In the genomic region with DNA sequence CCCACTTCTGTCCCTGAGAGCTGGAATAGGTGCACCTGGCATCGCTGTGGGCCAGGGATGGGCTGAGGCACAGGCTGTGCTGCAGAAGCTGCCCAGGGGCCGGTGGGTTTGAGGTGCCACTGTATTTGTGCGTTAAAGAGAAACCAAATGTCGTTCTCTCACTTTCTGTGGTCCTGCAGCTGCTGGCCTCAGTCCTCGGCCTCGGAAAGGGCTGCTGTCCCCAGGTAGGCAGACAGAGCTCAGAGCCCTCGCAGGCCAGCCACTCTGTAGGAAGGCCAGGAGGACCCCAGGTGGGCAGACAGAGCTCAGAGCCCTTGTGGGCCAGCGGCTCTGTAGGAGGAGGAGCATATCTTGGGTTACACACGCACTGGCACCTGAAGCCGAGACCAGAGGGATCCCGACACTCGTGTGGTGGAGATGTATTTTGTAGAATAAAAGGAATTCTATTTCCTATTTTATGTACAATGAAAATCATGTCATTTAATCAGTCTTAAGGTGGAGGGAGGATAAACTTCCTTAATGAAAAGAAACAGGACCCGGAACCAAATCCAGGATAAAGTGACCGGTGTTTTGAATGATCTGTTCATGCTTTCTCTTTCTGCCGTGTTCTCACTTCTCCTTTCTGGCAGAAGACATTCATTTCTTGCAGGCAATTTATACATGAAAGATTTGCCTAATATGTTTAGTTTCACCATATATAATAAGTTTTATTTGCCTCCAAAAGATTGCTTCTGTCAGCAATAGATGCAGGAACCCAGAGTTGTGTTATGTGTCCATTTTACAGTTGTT, we compare ENCODE assay signal across 2 cellular contexts.
TF ChIP-seq lines count a peak whose summit lies in the region.

No MANE protein-coding gene starts in this region.

TF ChIP-seq in IMR-90, 13 proteins besides CTCF, POLR2A, EP300 and RAD21:
- TF ChIP-seq MXI1 (IDR thresholded peaks at IDR 0.05; ENCODE audit: borderline replicate concordance, low read depth, low read length) (no peak), MAFK (IDR thresholded peaks at IDR 0.05; ENCODE audit: low read depth, low read length) (peak; percentile 27; the same call in 1 of the 2 replicates)

TF ChIP-seq in H1, 55 proteins besides CTCF, POLR2A, EP300 and RAD21:
- no peak for TF ChIP-seq CTBP2 (IDR thresholded peaks at IDR 0.05; ENCODE audit: borderline replicate concordance, insufficient read depth, insufficient read length, low read length)
- no peak for TF ChIP-seq KDM5A (IDR thresholded peaks at IDR 0.05; ENCODE audit: low read length)
- TF ChIP-seq TCF12 (IDR thresholded peaks at IDR 0.05; ENCODE audit: low read depth, low read length): no peak
- TF ChIP-seq SIRT6 (IDR thresholded peaks at IDR 0.05; ENCODE audit: low read length): no peak
- TF ChIP-seq, protein P1, sequence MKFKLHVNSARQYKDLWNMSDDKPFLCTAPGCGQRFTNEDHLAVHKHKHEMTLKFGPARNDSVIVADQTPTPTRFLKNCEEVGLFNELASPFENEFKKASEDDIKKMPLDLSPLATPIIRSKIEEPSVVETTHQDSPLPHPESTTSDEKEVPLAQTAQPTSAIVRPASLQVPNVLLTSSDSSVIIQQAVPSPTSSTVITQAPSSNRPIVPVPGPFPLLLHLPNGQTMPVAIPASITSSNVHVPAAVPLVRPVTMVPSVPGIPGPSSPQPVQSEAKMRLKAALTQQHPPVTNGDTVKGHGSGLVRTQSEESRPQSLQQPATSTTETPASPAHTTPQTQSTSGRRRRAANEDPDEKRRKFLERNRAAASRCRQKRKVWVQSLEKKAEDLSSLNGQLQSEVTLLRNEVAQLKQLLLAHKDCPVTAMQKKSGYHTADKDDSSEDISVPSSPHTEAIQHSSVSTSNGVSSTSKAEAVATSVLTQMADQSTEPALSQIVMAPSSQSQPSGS (IDR thresholded peaks at IDR 0.05; ENCODE audit: low read length): no peak
- TF ChIP-seq JUN (IDR thresholded peaks at IDR 0.05; ENCODE audit: low read depth, low read length): no peak
- TF ChIP-seq, protein P2, sequence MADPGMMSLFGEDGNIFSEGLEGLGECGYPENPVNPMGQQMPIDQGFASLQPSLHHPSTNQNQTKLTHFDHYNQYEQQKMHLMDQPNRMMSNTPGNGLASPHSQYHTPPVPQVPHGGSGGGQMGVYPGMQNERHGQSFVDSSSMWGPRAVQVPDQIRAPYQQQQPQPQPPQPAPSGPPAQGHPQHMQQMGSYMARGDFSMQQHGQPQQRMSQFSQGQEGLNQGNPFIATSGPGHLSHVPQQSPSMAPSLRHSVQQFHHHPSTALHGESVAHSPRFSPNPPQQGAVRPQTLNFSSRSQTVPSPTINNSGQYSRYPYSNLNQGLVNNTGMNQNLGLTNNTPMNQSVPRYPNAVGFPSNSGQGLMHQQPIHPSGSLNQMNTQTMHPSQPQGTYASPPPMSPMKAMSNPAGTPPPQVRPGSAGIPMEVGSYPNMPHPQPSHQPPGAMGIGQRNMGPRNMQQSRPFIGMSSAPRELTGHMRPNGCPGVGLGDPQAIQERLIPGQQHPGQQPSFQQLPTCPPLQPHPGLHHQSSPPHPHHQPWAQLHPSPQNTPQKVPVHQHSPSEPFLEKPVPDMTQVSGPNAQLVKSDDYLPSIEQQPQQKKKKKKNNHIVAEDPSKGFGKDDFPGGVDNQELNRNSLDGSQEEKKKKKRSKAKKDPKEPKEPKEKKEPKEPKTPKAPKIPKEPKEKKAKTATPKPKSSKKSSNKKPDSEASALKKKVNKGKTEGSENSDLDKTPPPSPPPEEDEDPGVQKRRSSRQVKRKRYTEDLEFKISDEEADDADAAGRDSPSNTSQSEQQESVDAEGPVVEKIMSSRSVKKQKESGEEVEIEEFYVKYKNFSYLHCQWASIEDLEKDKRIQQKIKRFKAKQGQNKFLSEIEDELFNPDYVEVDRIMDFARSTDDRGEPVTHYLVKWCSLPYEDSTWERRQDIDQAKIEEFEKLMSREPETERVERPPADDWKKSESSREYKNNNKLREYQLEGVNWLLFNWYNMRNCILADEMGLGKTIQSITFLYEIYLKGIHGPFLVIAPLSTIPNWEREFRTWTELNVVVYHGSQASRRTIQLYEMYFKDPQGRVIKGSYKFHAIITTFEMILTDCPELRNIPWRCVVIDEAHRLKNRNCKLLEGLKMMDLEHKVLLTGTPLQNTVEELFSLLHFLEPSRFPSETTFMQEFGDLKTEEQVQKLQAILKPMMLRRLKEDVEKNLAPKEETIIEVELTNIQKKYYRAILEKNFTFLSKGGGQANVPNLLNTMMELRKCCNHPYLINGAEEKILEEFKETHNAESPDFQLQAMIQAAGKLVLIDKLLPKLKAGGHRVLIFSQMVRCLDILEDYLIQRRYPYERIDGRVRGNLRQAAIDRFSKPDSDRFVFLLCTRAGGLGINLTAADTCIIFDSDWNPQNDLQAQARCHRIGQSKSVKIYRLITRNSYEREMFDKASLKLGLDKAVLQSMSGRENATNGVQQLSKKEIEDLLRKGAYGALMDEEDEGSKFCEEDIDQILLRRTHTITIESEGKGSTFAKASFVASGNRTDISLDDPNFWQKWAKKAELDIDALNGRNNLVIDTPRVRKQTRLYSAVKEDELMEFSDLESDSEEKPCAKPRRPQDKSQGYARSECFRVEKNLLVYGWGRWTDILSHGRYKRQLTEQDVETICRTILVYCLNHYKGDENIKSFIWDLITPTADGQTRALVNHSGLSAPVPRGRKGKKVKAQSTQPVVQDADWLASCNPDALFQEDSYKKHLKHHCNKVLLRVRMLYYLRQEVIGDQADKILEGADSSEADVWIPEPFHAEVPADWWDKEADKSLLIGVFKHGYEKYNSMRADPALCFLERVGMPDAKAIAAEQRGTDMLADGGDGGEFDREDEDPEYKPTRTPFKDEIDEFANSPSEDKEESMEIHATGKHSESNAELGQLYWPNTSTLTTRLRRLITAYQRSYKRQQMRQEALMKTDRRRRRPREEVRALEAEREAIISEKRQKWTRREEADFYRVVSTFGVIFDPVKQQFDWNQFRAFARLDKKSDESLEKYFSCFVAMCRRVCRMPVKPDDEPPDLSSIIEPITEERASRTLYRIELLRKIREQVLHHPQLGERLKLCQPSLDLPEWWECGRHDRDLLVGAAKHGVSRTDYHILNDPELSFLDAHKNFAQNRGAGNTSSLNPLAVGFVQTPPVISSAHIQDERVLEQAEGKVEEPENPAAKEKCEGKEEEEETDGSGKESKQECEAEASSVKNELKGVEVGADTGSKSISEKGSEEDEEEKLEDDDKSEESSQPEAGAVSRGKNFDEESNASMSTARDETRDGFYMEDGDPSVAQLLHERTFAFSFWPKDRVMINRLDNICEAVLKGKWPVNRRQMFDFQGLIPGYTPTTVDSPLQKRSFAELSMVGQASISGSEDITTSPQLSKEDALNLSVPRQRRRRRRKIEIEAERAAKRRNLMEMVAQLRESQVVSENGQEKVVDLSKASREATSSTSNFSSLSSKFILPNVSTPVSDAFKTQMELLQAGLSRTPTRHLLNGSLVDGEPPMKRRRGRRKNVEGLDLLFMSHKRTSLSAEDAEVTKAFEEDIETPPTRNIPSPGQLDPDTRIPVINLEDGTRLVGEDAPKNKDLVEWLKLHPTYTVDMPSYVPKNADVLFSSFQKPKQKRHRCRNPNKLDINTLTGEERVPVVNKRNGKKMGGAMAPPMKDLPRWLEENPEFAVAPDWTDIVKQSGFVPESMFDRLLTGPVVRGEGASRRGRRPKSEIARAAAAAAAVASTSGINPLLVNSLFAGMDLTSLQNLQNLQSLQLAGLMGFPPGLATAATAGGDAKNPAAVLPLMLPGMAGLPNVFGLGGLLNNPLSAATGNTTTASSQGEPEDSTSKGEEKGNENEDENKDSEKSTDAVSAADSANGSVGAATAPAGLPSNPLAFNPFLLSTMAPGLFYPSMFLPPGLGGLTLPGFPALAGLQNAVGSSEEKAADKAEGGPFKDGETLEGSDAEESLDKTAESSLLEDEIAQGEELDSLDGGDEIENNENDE (IDR thresholded peaks at IDR 0.05; ENCODE audit: insufficient replicate concordance, low read length): no peak
- TF ChIP-seq EGR1 (IDR thresholded peaks at IDR 0.05; ENCODE audit: borderline replicate concordance, low read depth, low read length): no peak
- TF ChIP-seq KDM4A (IDR thresholded peaks at IDR 0.05; ENCODE audit: low read depth, low read length, severe bottlenecking): no peak
- no peak for TF ChIP-seq NRF1 (IDR thresholded peaks at IDR 0.05; ENCODE audit: low read depth, low read length)
- TF ChIP-seq KDM1A (IDR thresholded peaks at IDR 0.05; ENCODE audit: borderline replicate concordance, low read length): no peak
- TF ChIP-seq PHF8 (conservative IDR thresholded peaks at IDR 0.05; ENCODE audit: low read depth, low read length): no peak
- no peak for TF ChIP-seq SAP30 (IDR thresholded peaks at IDR 0.05; ENCODE audit: insufficient read depth, insufficient replicate concordance, low read length)
- TF ChIP-seq, protein P3, sequence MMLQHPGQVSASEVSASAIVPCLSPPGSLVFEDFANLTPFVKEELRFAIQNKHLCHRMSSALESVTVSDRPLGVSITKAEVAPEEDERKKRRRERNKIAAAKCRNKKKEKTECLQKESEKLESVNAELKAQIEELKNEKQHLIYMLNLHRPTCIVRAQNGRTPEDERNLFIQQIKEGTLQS (IDR thresholded peaks at IDR 0.05; ENCODE audit: insufficient read depth, low read depth, low read length): no peak
- no peak for TF ChIP-seq POLR2AphosphoS5 (IDR thresholded peaks at IDR 0.05; ENCODE audit: low read depth, low read length)
- no peak for TF ChIP-seq SUZ12 (IDR thresholded peaks at IDR 0.05; ENCODE audit: low read length)
- TF ChIP-seq SRF (IDR thresholded peaks at IDR 0.05; ENCODE audit: low read depth, low read length): no peak
- TF ChIP-seq SP1 (IDR thresholded peaks at IDR 0.05; ENCODE audit: low read depth, low read length): no peak
